ENCODE assay signal across 2 cellular contexts in genomic region chr3:113695818-113696645, GRCh38.
TF ChIP-seq lines count a peak whose summit lies in the region.

Gene USF3 (minus strand): TSS chr3:113696642. CDS start chr3:113674878, 21,764 bp downstream.

TF ChIP-seq in A549, 52 proteins besides CTCF, POLR2A, EP300 and RAD21 (continued from another document):
- TF ChIP-seq E2F6 (IDR thresholded peaks at IDR 0.05; ENCODE audit: borderline replicate concordance, low read depth) = peak; percentile 47; the same call in 1 of the 2 replicates
- 0 out of 2 replicates have a peak, but pooled peaks have one; percentile 6 for TF ChIP-seq MAZ (IDR thresholded peaks at IDR 0.05; ENCODE audit: borderline replicate concordance, low read depth, low read length)
- peak; percentile 29 for TF ChIP-seq MAX (IDR thresholded peaks at IDR 0.05)
- no peak for TF ChIP-seq ESRRA (IDR thresholded peaks at IDR 0.05; ENCODE audit: borderline replicate concordance, low read length)

TF ChIP-seq in HepG2, 621 proteins besides CTCF, POLR2A, EP300 and RAD21 (continued from another document and continues in another):
- TF ChIP-seq ZNF639 (CRISPR knock-in tag; conservative IDR thresholded peaks at IDR 0.05) (no peak; the same call in 1 of the 2 replicates), ZNF562 (CRISPR knock-in tag; IDR thresholded peaks at IDR 0.05; ENCODE audit: borderline replicate concordance) (no peak), TOE1 (CRISPR knock-in tag; IDR thresholded peaks at IDR 0.05) (no peak), CENPBD1 (CRISPR knock-in tag; IDR thresholded peaks at IDR 0.05; ENCODE audit: borderline replicate concordance, low read depth) (no peak), SMARCC2 (IDR thresholded peaks at IDR 0.05) (no peak), ZNF775 (CRISPR knock-in tag; IDR thresholded peaks at IDR 0.05; ENCODE audit: borderline replicate concordance) (no peak), CENPT (CRISPR knock-in tag; IDR thresholded peaks at IDR 0.05; ENCODE audit: low read depth) (0 out of 2 replicates have a peak, but pooled peaks have one; percentile 56), JDP2 (CRISPR knock-in tag; IDR thresholded peaks at IDR 0.05; ENCODE audit: borderline replicate concordance) (no peak), ZNF512 (CRISPR knock-in tag; IDR thresholded peaks at IDR 0.05) (peak; percentile 59; the same call in 1 of the 2 replicates), ZNF605 (CRISPR knock-in tag; IDR thresholded peaks at IDR 0.05) (0 out of 2 replicates have a peak, but pooled peaks have one; percentile 11), ZNF18 (CRISPR knock-in tag; IDR thresholded peaks at IDR 0.05; ENCODE audit: insufficient replicate concordance) (peak; percentile 83), SALL1 (CRISPR knock-in tag; IDR thresholded peaks at IDR 0.05) (peak; percentile 76), POGK (CRISPR knock-in tag; conservative IDR thresholded peaks at IDR 0.05) (peak; percentile 59), ZKSCAN1 (IDR thresholded peaks at IDR 0.05; ENCODE audit: low read length) (no peak), CSRNP2 (CRISPR knock-in tag; conservative IDR thresholded peaks at IDR 0.05; ENCODE audit: low read depth) (no peak), GPN1 (CRISPR knock-in tag; IDR thresholded peaks at IDR 0.05; ENCODE audit: borderline replicate concordance) (no peak), ZEB1 (IDR thresholded peaks at IDR 0.05; ENCODE audit: insufficient replicate concordance, low read depth) (no peak), HMGA1 (CRISPR knock-in tag; conservative IDR thresholded peaks at IDR 0.05) (no peak), NCOA5 (CRISPR knock-in tag; IDR thresholded peaks at IDR 0.05) (no peak), ARID5B (CRISPR knock-in tag; IDR thresholded peaks at IDR 0.05) (peak; percentile 28; the same call in 1 of the 2 replicates), ZBTB43 (CRISPR knock-in tag; conservative IDR thresholded peaks at IDR 0.05) (no peak), NCOA1 (CRISPR knock-in tag; IDR thresholded peaks at IDR 0.05) (no peak), HIVEP1 (CRISPR knock-in tag; IDR thresholded peaks at IDR 0.05) (no peak), TFE3 (CRISPR knock-in tag; IDR thresholded peaks at IDR 0.05) (peak; percentile 26; the same call in 1 of the 2 replicates), PRDM10 (CRISPR knock-in tag; IDR thresholded peaks at IDR 0.05; ENCODE audit: low read depth) (no peak), SOX13 (IDR thresholded peaks at IDR 0.05) (no peak), SOX13 (CRISPR knock-in tag; conservative IDR thresholded peaks at IDR 0.05 in 1 of 2, IDR thresholded peaks at IDR 0.05 in 1 of 2) (no peak), ZNF790 (CRISPR knock-in tag; IDR thresholded peaks at IDR 0.05; ENCODE audit: borderline replicate concordance) (peak; percentile 61; the same call in 1 of the 2 replicates), XRCC5 (optimal IDR thresholded peaks at IDR 0.05; ENCODE audit: low read length) (no peak), NFATC3 (CRISPR knock-in tag; IDR thresholded peaks at IDR 0.05) (no peak), FOXP4 (CRISPR knock-in tag; IDR thresholded peaks at IDR 0.05) (no peak), KAT7 (CRISPR knock-in tag; IDR thresholded peaks at IDR 0.05; ENCODE audit: borderline replicate concordance) (peak; percentile 81; the same call in 1 of the 2 replicates), ZNF12 (CRISPR knock-in tag; IDR thresholded peaks at IDR 0.05) (no peak)
